ENCODE assay signal across 17 cellular contexts in the genomic region with DNA sequence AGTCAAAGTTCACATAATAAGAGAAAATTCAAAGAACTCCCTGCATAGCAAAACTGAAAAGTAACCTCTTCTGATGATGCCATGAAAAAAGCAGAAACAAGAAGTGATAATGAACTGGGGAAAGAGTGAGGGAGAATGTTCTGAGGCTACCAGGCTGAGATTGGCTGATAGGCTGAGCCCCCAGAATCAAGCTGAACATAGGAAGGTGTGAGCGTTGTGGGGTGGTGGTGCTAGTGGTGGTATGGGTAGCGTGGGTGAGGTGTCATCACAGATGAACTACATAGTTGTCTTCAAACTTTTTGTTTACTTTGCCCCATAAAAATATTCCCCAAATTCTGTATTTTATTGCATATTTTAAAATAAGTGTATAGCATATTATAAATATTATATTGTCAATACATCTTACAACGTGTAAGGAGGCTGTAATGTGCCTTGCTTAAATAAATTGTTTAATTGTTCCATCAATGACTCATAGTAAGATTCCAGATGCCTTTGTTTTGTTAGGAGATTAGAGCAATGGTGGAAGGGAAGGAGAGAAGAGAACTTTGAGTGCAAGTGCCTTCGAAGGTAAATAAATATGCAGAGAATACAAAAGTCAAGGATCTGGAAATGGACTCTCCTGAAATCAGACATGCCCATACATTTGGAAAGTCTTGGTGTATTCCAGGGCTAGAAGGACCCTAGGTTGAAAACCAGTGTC.
"Had no signal": no experiment of that assay in that cellular context is flagged by ENCODE, and none has a peak within 500 bp of the region (broad histone marks: within the 10 kb centered on the region; RNA-seq: fewer than 3 reads in every experiment).

No MANE protein-coding gene starts in this region.

- H3K4me3 Mint-ChIP-seq: activated naive CD4-positive, alpha-beta T cell treated with anti-CD3 and anti-CD28 coated beads, Interleukin-2, amount 10 ng/mL, durations not matched to agents 7 days and 5 days; endodermal cell; T-helper 1 cell treated with Interleukin-12 subunit alpha and Interleukin-12 subunit beta and Interleukin-4 antibody, amounts not matched to agents 30 μg/mL and 1 μg/mL, for 36 hours; WTC11 had no signal

- H3K4me1 ChIP-seq: psoas muscle, spleen, uterus had no signal

- DNase-seq: activated CD4-positive, alpha-beta T cell treated with anti-CD3 and anti-CD28 coated beads for 48 hours; activated naive CD4-positive, alpha-beta T cell treated with anti-CD3 and anti-CD28 coated beads, Interleukin-2, amount 10 ng/mL, durations not matched to agents 7 days and 5 days; brain microvascular endothelial cell; dermis blood vessel endothelial cell; endodermal cell; left colon; nucleus accumbens; psoas muscle; spleen; stimulated activated CD4-positive, alpha-beta T cell treated with anti-CD3 and anti-CD28 coated beads, Interleukin-1b, Interleukin-23, amount 100 ng/mL, for 48 hours; uterus had no signal

- H3K9me3 Mint-ChIP-seq: endodermal cell, WTC11 had no signal

- H3K4me3 ChIP-seq: lung, psoas muscle, spleen, uterus had no signal

- H3K9me3 ChIP-seq: psoas muscle, uterus had no signal

- H3K27ac Mint-ChIP-seq: activated naive CD4-positive, alpha-beta T cell treated with anti-CD3 and anti-CD28 coated beads, Interleukin-2, amount 10 ng/mL, durations not matched to agents 7 days and 5 days; endodermal cell; T-helper 1 cell treated with Interleukin-12 subunit alpha and Interleukin-12 subunit beta and Interleukin-4 antibody, amounts not matched to agents 30 μg/mL and 1 μg/mL, for 36 hours; WTC11 had no signal

- H3K27me3 ChIP-seq: brain microvascular endothelial cell, spleen, uterus had no signal

- ATAC-seq: left colon; naive thymus-derived CD8-positive, alpha-beta T cell; psoas muscle; sciatic nerve; SK-N-SH treated with all-trans-retinoic acid at 6 μM for 48 hours; WTC11 had no signal

- H3K27ac ChIP-seq: brain microvascular endothelial cell, psoas muscle, uterus had no signal

- H3K36me3 ChIP-seq: brain microvascular endothelial cell, spleen, uterus had no signal

- H3K36me3 Mint-ChIP-seq: WTC11 had no signal

- H3K27me3 Mint-ChIP-seq: naive thymus-derived CD8-positive, alpha-beta T cell had no signal
